Comparison of ENCODE assay signal across 8 cellular contexts in genomic region chr1:231357831-231358354, GRCh38. TPM values are rescaled to one million over a fixed set of nuclear protein-coding genes. Genes with fewer than 3 reads are reported as not detected.
A peak's percentile ranks its signal among the peaks of the same experiment; 100 is the strongest.
DNase-seq lines count a peak whose midpoint lies in the region; ATAC-seq and TF ChIP-seq lines count a peak whose summit lies in the region.

No MANE protein-coding gene starts in this region.

- POLR2A ChIA-PET in activated CD8-positive, alpha-beta T cell treated with anti-CD3 and anti-CD28 coated beads for 36 hours (lab: Charles Lee), result interaction anchor here (1.5 kb wide), 1 partner anchor 19 kb away, joined by 7 read pairs; the partner anchor contains the start of genes EXOC8 and SPRTN

- H3K36me3 Mint-ChIP-seq in activated CD8-positive, alpha-beta T cell treated with anti-CD3 and anti-CD28 coated beads for 36 hours (ENCODE audit: low read depth), result peaks cover 15% of the 10 kb centered on the region
- H3K36me3 Mint-ChIP-seq in activated T-helper 1 cell treated with anti-CD3 and anti-CD28 coated beads, Interleukin-12 subunit alpha, Interleukin-12 subunit beta, Interleukin-2, Interleukin-4 antibody, amounts not matched to agents 30 ng/mL and 10 ng/mL and 1 ng/mL, durations not matched to agents 14 hours and 24 hours and 36 hours (ENCODE audit: low read depth), result peaks cover 18% of the 10 kb centered on the region

- H3K27me3 Mint-ChIP-seq in activated CD8-positive, alpha-beta T cell treated with anti-CD3 and anti-CD28 coated beads for 36 hours, result no peaks in the 10 kb centered on the region
- no peaks in the 10 kb centered on the region for H3K27me3 Mint-ChIP-seq in activated T-helper 1 cell treated with anti-CD3 and anti-CD28 coated beads, Interleukin-12 subunit alpha, Interleukin-12 subunit beta, Interleukin-2, Interleukin-4 antibody, amounts not matched to agents 30 ng/mL and 10 ng/mL and 1 ng/mL, durations not matched to agents 14 hours and 24 hours and 36 hours (ENCODE audit: insufficient read depth)

- ATAC-seq in GM19463 (IDR thresholded peaks at IDR 0.05; ENCODE audit: unreplicated experiment), result peak; percentile 77
- peak; percentile 55 for ATAC-seq in HG03520 (IDR thresholded peaks at IDR 0.05; ENCODE audit: unreplicated experiment)
- peak; percentile 89 for ATAC-seq in activated CD8-positive, alpha-beta T cell treated with anti-CD3 and anti-CD28 coated beads for 36 hours
- peak; percentile 85 for ATAC-seq in foreskin keratinocyte

- TF ChIP-seq CTCF in activated CD8-positive, alpha-beta T cell treated with anti-CD3 and anti-CD28 coated beads for 36 hours (IDR thresholded peaks at IDR 0.05), result peak; percentile 84
- peak; percentile 93 for TF ChIP-seq CTCF in foreskin keratinocyte (conservative IDR thresholded peaks at IDR 0.05)

- intact Hi-C loops in activated CD8-positive, alpha-beta T cell treated with anti-CD3 and anti-CD28 coated beads for 36 hours (cut with micrococcal nuclease), result loop anchor here (5.0 kb wide), 1 partner anchor 244 kb away; no protein-coding TSS in a partner anchor
- intact Hi-C loops in activated T-helper 1 cell treated with anti-CD3 and anti-CD28 coated beads, Interleukin-12 subunit alpha, Interleukin-12 subunit beta, Interleukin-2, Interleukin-4 antibody, amounts not matched to agents 30 ng/mL and 10 ng/mL and 1 ng/mL, durations not matched to agents 14 hours and 24 hours and 36 hours (cut with micrococcal nuclease), result loop anchor here (1.0 to 2.0 kb wide), 6 partner anchors 64 to 369 kb away; partner anchors contain the start of genes EGLN1 and TSNAX

- H3K4me1 ChIP-seq in foreskin keratinocyte, result no peaks in the 10 kb centered on the region

- no peaks in the 10 kb centered on the region for H3K27me3 ChIP-seq in foreskin keratinocyte

- peaks cover 6% of the 10 kb centered on the region for H3K4me1 Mint-ChIP-seq in activated CD8-positive, alpha-beta T cell treated with anti-CD3 and anti-CD28 coated beads for 36 hours (ENCODE audit: low read depth)
- peaks cover 13% of the 10 kb centered on the region for H3K4me1 Mint-ChIP-seq in activated T-helper 1 cell treated with anti-CD3 and anti-CD28 coated beads, Interleukin-12 subunit alpha, Interleukin-12 subunit beta, Interleukin-2, Interleukin-4 antibody, amounts not matched to agents 30 ng/mL and 10 ng/mL and 1 ng/mL, durations not matched to agents 14 hours and 24 hours and 36 hours (ENCODE audit: low read depth)

- CTCF ChIA-PET in activated CD8-positive, alpha-beta T cell treated with anti-CD3 and anti-CD28 coated beads for 36 hours (lab: Charles Lee), result interaction anchor here (0.7 to 2.5 kb wide), 28 partner anchors 9 to 297 kb away, joined by 3 to 23 read pairs (median 4); partner anchors contain the start of genes EXOC8 and TSNAX

- H3K27ac ChIP-seq in foreskin keratinocyte, result no peak overlapping the region

- no peak overlapping the region for H3K27ac Mint-ChIP-seq in activated CD8-positive, alpha-beta T cell treated with anti-CD3 and anti-CD28 coated beads for 36 hours
- H3K27ac Mint-ChIP-seq in activated T-helper 1 cell treated with anti-CD3 and anti-CD28 coated beads, Interleukin-12 subunit alpha, Interleukin-12 subunit beta, Interleukin-2, Interleukin-4 antibody, amounts not matched to agents 30 ng/mL and 10 ng/mL and 1 ng/mL, durations not matched to agents 14 hours and 24 hours and 36 hours, result no peak overlapping the region

- DNase-seq in EH (ENCODE audit: low read depth) (peak; percentile 77), NCI-H524 treated with DMSO at 0.1 percent for 48 hours (lab: John Stamatoyannopoulos, UW) (peak; percentile 35), foreskin keratinocyte (peak; percentile 76 to 84), occipital lobe (lab: John Stamatoyannopoulos, UW) (peak; percentile 7)
- peak; percentile 46 for DNase-seq in activated CD8-positive, alpha-beta T cell treated with anti-CD3 and anti-CD28 coated beads for 36 hours
- no peak for DNase-seq in activated T-helper 1 cell treated with anti-CD3 and anti-CD28 coated beads, Interleukin-12 subunit alpha, Interleukin-12 subunit beta, Interleukin-2, Interleukin-4 antibody, amounts not matched to agents 30 ng/mL and 10 ng/mL and 1 ng/mL, durations not matched to agents 14 hours and 24 hours and 36 hours (ENCODE audit: low spot score)

- H3K9me3 Mint-ChIP-seq in activated CD8-positive, alpha-beta T cell treated with anti-CD3 and anti-CD28 coated beads for 36 hours, result no peaks in the 10 kb centered on the region
- H3K9me3 Mint-ChIP-seq in activated T-helper 1 cell treated with anti-CD3 and anti-CD28 coated beads, Interleukin-12 subunit alpha, Interleukin-12 subunit beta, Interleukin-2, Interleukin-4 antibody, amounts not matched to agents 30 ng/mL and 10 ng/mL and 1 ng/mL, durations not matched to agents 14 hours and 24 hours and 36 hours, result no peaks in the 10 kb centered on the region

- no peak overlapping the region for H3K4me3 Mint-ChIP-seq in activated CD8-positive, alpha-beta T cell treated with anti-CD3 and anti-CD28 coated beads for 36 hours
- H3K4me3 Mint-ChIP-seq in activated T-helper 1 cell treated with anti-CD3 and anti-CD28 coated beads, Interleukin-12 subunit alpha, Interleukin-12 subunit beta, Interleukin-2, Interleukin-4 antibody, amounts not matched to agents 30 ng/mL and 10 ng/mL and 1 ng/mL, durations not matched to agents 14 hours and 24 hours and 36 hours, result no peak overlapping the region

RNA-seq across cellular contexts. Expression of gene SPRTN, which starts 19.8 kb away (rescaled TPM):
- total RNA-seq in activated CD8-positive, alpha-beta T cell treated with anti-CD3 and anti-CD28 coated beads for 36 hours, result 1 to 10 TPM; 6.8 to 7.7 TPM
- total RNA-seq in foreskin keratinocyte (22.0 and 23.3 TPM in 2 replicates), occipital lobe (15.9 TPM)
- 7.3 and 7.6 TPM in 2 replicates for polyA plus RNA-seq in foreskin keratinocyte
- total RNA-seq in activated T-helper 1 cell treated with anti-CD3 and anti-CD28 coated beads, Interleukin-12 subunit alpha, Interleukin-12 subunit beta, Interleukin-2, Interleukin-4 antibody, amounts not matched to agents 30 ng/mL and 10 ng/mL and 1 ng/mL, durations not matched to agents 14 hours and 24 hours and 36 hours, result 13.5 and 14.5 TPM in 2 replicates

RNA-seq across cellular contexts. Expression of gene EXOC8, which starts 20.2 kb away (rescaled TPM):
- 10 to 100 TPM; 12.8 to 13.7 TPM for total RNA-seq in activated CD8-positive, alpha-beta T cell treated with anti-CD3 and anti-CD28 coated beads for 36 hours
- total RNA-seq in foreskin keratinocyte (13.5 and 14.8 TPM in 2 replicates), occipital lobe (46.2 TPM)
- polyA plus RNA-seq in foreskin keratinocyte, result 3.0 and 3.3 TPM in 2 replicates
- 14.4 and 15.6 TPM in 2 replicates for total RNA-seq in activated T-helper 1 cell treated with anti-CD3 and anti-CD28 coated beads, Interleukin-12 subunit alpha, Interleukin-12 subunit beta, Interleukin-2, Interleukin-4 antibody, amounts not matched to agents 30 ng/mL and 10 ng/mL and 1 ng/mL, durations not matched to agents 14 hours and 24 hours and 36 hours
